ENCODE assay signal across 12 cellular contexts in the genomic region with DNA sequence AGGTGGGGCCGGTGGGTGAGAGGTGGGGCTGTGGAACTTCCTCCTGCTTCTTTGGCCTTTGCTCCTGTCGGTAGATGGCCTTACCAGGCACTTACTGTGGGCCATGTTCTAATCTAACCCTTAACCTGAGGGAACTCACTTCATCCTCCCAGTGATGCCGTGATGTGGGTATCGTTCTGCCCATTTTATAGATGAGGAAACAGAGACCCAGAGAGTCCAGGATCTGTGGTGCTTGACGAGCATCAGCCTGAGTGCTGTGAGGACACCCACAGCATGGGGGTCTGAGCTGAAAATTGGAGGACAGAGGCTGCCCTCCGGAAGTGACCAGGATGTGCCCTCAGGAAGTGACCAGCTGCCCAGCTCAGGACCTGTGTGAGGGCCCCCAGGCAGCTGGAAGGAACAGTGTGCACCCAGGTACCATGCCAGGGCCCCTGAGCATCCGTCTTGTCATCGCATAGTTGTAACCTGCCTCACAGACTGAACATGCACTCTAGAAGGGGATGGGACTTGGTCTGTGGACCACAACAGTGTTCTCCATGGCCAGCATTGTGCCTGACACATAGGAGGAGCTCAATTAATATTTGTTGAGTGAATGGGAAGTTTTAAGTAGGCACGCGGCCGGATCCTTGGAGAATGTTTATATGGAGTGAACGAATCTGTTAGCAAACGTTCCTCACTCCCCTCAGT. TPM values are rescaled to one million over a fixed set of nuclear protein-coding genes. Genes with fewer than 3 reads are reported as not detected.
DNase-seq lines count a peak whose midpoint lies in the region; ATAC-seq and TF ChIP-seq lines count a peak whose summit lies in the region.
"Had no signal": no experiment of that assay in that cellular context is flagged by ENCODE, and none has a peak within 500 bp of the region (broad histone marks: within the 10 kb centered on the region; RNA-seq: fewer than 3 reads in every experiment).

No MANE protein-coding gene starts in this region.

- no peak overlapping the region for H3K4ac ChIP-seq in mesendoderm (ENCODE audit: low read depth, low read length)

- H3K27me3 Mint-ChIP-seq in nephron progenitor cell (ENCODE audit: low read depth, poor library complexity), result no peaks in the 10 kb centered on the region

- peaks cover 61% of the 10 kb centered on the region for H3K4me1 Mint-ChIP-seq in nephron progenitor cell

- peak; percentile 82 for DNase-seq in M059J (ENCODE audit: low read depth)
- DNase-seq in colonic mucosa, result no peak
- DNase-seq in nephron progenitor cell, result no peak
- DNase-seq in activated CD8-positive, alpha-beta memory T cell treated with anti-CD3 and anti-CD28 coated beads, Interleukin-2, amount 50 U/mL, for 4 hours, result no peak
- DNase-seq in mesendoderm, result no peak
- DNase-seq: activated T-cell treated with anti-CD3 and anti-CD28 coated beads, Interleukin-2, amount 50 U/mL, for 4 hours; RPMI8226; stimulated activated CD4-positive, alpha-beta T cell treated with anti-CD3 and anti-CD28 coated beads, Interleukin-2, amount 100 ng/mL, for 48 hours had no signal

- H3K9me3 Mint-ChIP-seq in nephron progenitor cell, result no peaks in the 10 kb centered on the region
- H3K9me3 Mint-ChIP-seq: activated T-cell treated with anti-CD3 and anti-CD28 coated beads, Interleukin-2, amount 50 U/mL, for 4 hours; WTC11 had no signal

- no peak overlapping the region for H3K23ac ChIP-seq in mesendoderm (ENCODE audit: low read length)

- H3K36me3 Mint-ChIP-seq in nephron progenitor cell (ENCODE audit: low read depth), result no peaks in the 10 kb centered on the region
- H3K36me3 Mint-ChIP-seq: WTC11 had no signal

- peaks cover 27% of the 10 kb centered on the region for H3K79me1 ChIP-seq in mesendoderm (ENCODE audit: low read length)

- intact Hi-C loops in colonic mucosa (cut with DNase I), result no loop called here

- H3K4me3 Mint-ChIP-seq in nephron progenitor cell, result no peak overlapping the region
- H3K4me3 Mint-ChIP-seq: activated T-cell treated with anti-CD3 and anti-CD28 coated beads, Interleukin-2, amount 50 U/mL, for 4 hours; WTC11 had no signal

- no peak overlapping the region for H2BK5ac ChIP-seq in mesendoderm (ENCODE audit: low read length)

- no peak overlapping the region for H2BK15ac ChIP-seq in mesendoderm (replicated peaks; ENCODE audit: low read depth)

- no peaks in the 10 kb centered on the region for H3K9me3 ChIP-seq in colonic mucosa

- H3K36me3 ChIP-seq in ACC112 (ENCODE audit: insufficient read depth, low read length) (no peaks in the 10 kb centered on the region; the same call in 1 of the 2 replicates), colonic mucosa (no peaks in the 10 kb centered on the region), mesendoderm (ENCODE audit: control insufficient read depth, insufficient read depth, low read length) (no peaks in the 10 kb centered on the region)

- TF ChIP-seq CTCF in colonic mucosa (IDR thresholded peaks at IDR 0.05) (no peak), nephron progenitor cell (IDR thresholded peaks at IDR 0.05) (no peak)

- H3K56ac ChIP-seq in mesendoderm (ENCODE audit: low read length), result no peak overlapping the region

- H2AFZ ChIP-seq in ACC112 (ENCODE audit: low read length, unreplicated experiment), result no peak overlapping the region

- H3K18ac ChIP-seq in mesendoderm (ENCODE audit: low read length), result no peak overlapping the region

- H3K79me2 ChIP-seq in ACC112 (ENCODE audit: control insufficient read depth, insufficient read depth, low read length, unreplicated experiment) (peaks cover 99% of the 10 kb centered on the region), mesendoderm (ENCODE audit: control insufficient read depth, insufficient read depth, low read length) (peaks cover 12% of the 10 kb centered on the region)

- peak overlapping the region; percentile 34 for H3K27ac Mint-ChIP-seq in nephron progenitor cell

- H2BK120ac ChIP-seq in mesendoderm (ENCODE audit: low read depth, low read length), result no peak overlapping the region

- WGBS in mesendoderm (ENCODE audit: extremely low coverage, insufficient coverage, low lambda C conversion rate), result no CpG with 5 or more reads among the region's 13 CpGs

- H3K4me1 ChIP-seq in ACC112 (ENCODE audit: control insufficient read depth, insufficient read depth, low read length, unreplicated experiment) (peaks cover 93% of the 10 kb centered on the region), colonic mucosa (peaks cover 24% of the 10 kb centered on the region), mesendoderm (ENCODE audit: control insufficient read depth, low read depth, low read length) (peaks cover 7% of the 10 kb centered on the region)

- H4K8ac ChIP-seq in mesendoderm (ENCODE audit: low read depth, low read length), result no peak overlapping the region

- H2AK5ac ChIP-seq in mesendoderm (ENCODE audit: low read length), result no peak overlapping the region

- no peak overlapping the region for H3K4me2 ChIP-seq in mesendoderm (ENCODE audit: low read length)

- H4K5ac ChIP-seq in mesendoderm (ENCODE audit: low read length), result no peak overlapping the region

- H3K4me3 ChIP-seq in ACC112 (ENCODE audit: low read depth, low read length), result peak overlapping the region; percentile 64; the same call in 1 of the 2 replicates
- H3K4me3 ChIP-seq in colonic mucosa, result no peak overlapping the region
- H3K4me3 ChIP-seq in mesendoderm (ENCODE audit: low read length), result no peak overlapping the region

- H3K27me3 ChIP-seq in ACC112 (ENCODE audit: insufficient read depth, low read length) (no peaks in the 10 kb centered on the region), colonic mucosa (no peaks in the 10 kb centered on the region), mesendoderm (ENCODE audit: insufficient read depth, low read length, poor library complexity) (no peaks in the 10 kb centered on the region)

- H3K9ac ChIP-seq in colonic mucosa (ENCODE audit: low read depth in 2 of 2, low read length in 2 of 2) (peak overlapping the region in 1 of 2 donors; percentile 36), mesendoderm (ENCODE audit: low read length) (no peak overlapping the region)

- H3K27ac ChIP-seq in ACC112 (ENCODE audit: low read depth, low read length) (peak overlapping the region; percentile 99), colonic mucosa (peak overlapping the region; percentile 30), mesendoderm (ENCODE audit: low read depth, low read length) (no peak overlapping the region)

- ATAC-seq in GM19324 (IDR thresholded peaks at IDR 0.05; ENCODE audit: low FRiP score, unreplicated experiment) (no peak), GM19452 (IDR thresholded peaks at IDR 0.05; ENCODE audit: unreplicated experiment) (no peak)
- ATAC-seq: activated T-cell treated with anti-CD3 and anti-CD28 coated beads, Interleukin-2, amount 50 U/mL, for 4 hours; WTC11 had no signal

RNA-seq across cellular contexts. Expression of a gene that starts 8.5 kb away (rescaled TPM):
- total RNA-seq in M059J (2014; rRNA removed; shearing (Covaris generic)), result 51.3 and 88.5 TPM in 2 replicates
- total RNA-seq in colonic mucosa, result 10 to 100 TPM; 77.8 to 83.4 TPM
- polyA plus RNA-seq in mesendoderm (2013, experiment 1 of 2), result 12.8 TPM
- polyA plus RNA-seq in mesendoderm (2013, experiment 2 of 2), result 13.7 TPM
